Comparison of ENCODE assay signal across 8 cellular contexts in genomic region chr17:75288359-75288758, GRCh38. TPM values are rescaled to one million over a fixed set of nuclear protein-coding genes. Genes with fewer than 3 reads are reported as not detected.
DNase-seq lines count a peak whose midpoint lies in the region; TF ChIP-seq lines count a peak whose summit lies in the region.

No MANE protein-coding gene starts in this region.

- peaks cover 6% of the 10 kb centered on the region for H3K4me1 Mint-ChIP-seq in progenitor cell of endocrine pancreas (ENCODE audit: low read depth)

- H3K27me3 Mint-ChIP-seq in progenitor cell of endocrine pancreas, result no peaks in the 10 kb centered on the region

- TF ChIP-seq CTCF in Peyer's patch (IDR thresholded peaks at IDR 0.05), result no peak
- TF ChIP-seq CTCF in esophagus muscularis mucosa (IDR thresholded peaks at IDR 0.05), result no peak
- TF ChIP-seq CTCF in progenitor cell of endocrine pancreas (IDR thresholded peaks at IDR 0.05; ENCODE audit: unreplicated experiment), result no peak

- H3K4me3 ChIP-seq in Peyer's patch (peak overlapping the region; percentile 63 to 80 (median 77)), esophagus muscularis mucosa (peak overlapping the region; percentile 64 to 88 (median 74))

- peak overlapping the region; percentile 88 for H3K4me3 Mint-ChIP-seq in progenitor cell of endocrine pancreas (ENCODE audit: low read depth)

- no peaks in the 10 kb centered on the region for H3K9me3 Mint-ChIP-seq in progenitor cell of endocrine pancreas (ENCODE audit: low read depth)

- DNase-seq in Peyer's patch (no peak), esophagus muscularis mucosa (ENCODE audit: extremely low spot score) (no peak), progenitor cell of endocrine pancreas (ENCODE audit: low spot score, unreplicated experiment) (no peak), T1000 (lab: John Stamatoyannopoulos, UW) (no peak), COLO668 (lab: John Stamatoyannopoulos, UW; ENCODE audit: unreplicated experiment) (no peak), SK-N-DZ (ENCODE audit: low spot score) (no peak)
- no peak for DNase-seq in activated CD8-positive, alpha-beta memory T cell treated with anti-CD3 and anti-CD28 coated beads, Interleukin-2, amount 50 U/mL, for 48 hours

- peaks cover 2% of the 10 kb centered on the region for H3K36me3 Mint-ChIP-seq in progenitor cell of endocrine pancreas (ENCODE audit: insufficient read depth)

- no peak for TF ChIP-seq EP300 in esophagus muscularis mucosa (IDR thresholded peaks at IDR 0.05)

- 45% methylated on average over 2 of the region's 2 CpGs for WGBS in esophagus muscularis mucosa

- intact Hi-C loops in esophagus muscularis mucosa (cut with DNase I), result loop anchor here (10.0 kb wide), 1 partner anchor 226 kb away; the partner anchor contains the start of genes CASKIN2 and TSEN54

- H3K9ac ChIP-seq in ES-I3 (ENCODE audit: low read depth, low read length), result peak overlapping the region; percentile 79

- no peak for TF ChIP-seq POLR2A in Peyer's patch (IDR thresholded peaks at IDR 0.05)
- no peak for TF ChIP-seq POLR2A in esophagus muscularis mucosa (IDR thresholded peaks at IDR 0.05; ENCODE audit: low read depth)

- H3K27me3 ChIP-seq in Peyer's patch, result no peaks in the 10 kb centered on the region
- no peaks in the 10 kb centered on the region for H3K27me3 ChIP-seq in esophagus muscularis mucosa

- 0 out of 2 replicates have a peak, but pooled peaks cover 5% of the 10 kb centered on the region for H3K36me3 ChIP-seq in ES-I3 (ENCODE audit: insufficient read depth, low read length)
- peaks cover 0 to 10% (median 0%) of the 10 kb centered on the region in 3 donors for H3K36me3 ChIP-seq in Peyer's patch
- H3K36me3 ChIP-seq in esophagus muscularis mucosa, result peaks cover 3 to 27% (median 16%) of the 10 kb centered on the region in 4 donors

- H3K4me1 ChIP-seq in ES-I3 (ENCODE audit: insufficient read depth, low read length), result no peaks in the 10 kb centered on the region
- H3K4me1 ChIP-seq in Peyer's patch, result peaks cover 0 to 7% (median 0%) of the 10 kb centered on the region in 4 donors
- H3K4me1 ChIP-seq in esophagus muscularis mucosa, result peaks cover 9 to 17% (median 14%) of the 10 kb centered on the region in 4 donors

- peak overlapping the region; percentile 70 for H3K27ac Mint-ChIP-seq in progenitor cell of endocrine pancreas

- H3K9me3 ChIP-seq in ES-I3 (ENCODE audit: control insufficient read depth, insufficient read depth, low read length) (no peaks in the 10 kb centered on the region), Peyer's patch (no peaks in the 10 kb centered on the region), esophagus muscularis mucosa (no peaks in the 10 kb centered on the region)

- H3K27ac ChIP-seq in Peyer's patch (peak overlapping the region; percentile 92 to 96 (median 93)), esophagus muscularis mucosa (replicated peaks in 1 of 4) (peak overlapping the region; percentile 85 to 96 (median 89))

RNA-seq across cellular contexts. Expression of gene SLC25A19, which starts 0.9 kb away (rescaled TPM):
- total RNA-seq in Peyer's patch (10 to 100 TPM in 3 of 4 donors, 1 to 10 TPM in 1; 8.2 to 24.8 (median 17.0) TPM), esophagus muscularis mucosa (10 to 100 TPM in 3 of 4 donors, 1 to 10 TPM in 1; 9.6 to 17.5 (median 15.2) TPM), progenitor cell of endocrine pancreas (14.1 and 18.4 TPM in 2 replicates)
- 30.2 and 36.1 TPM in 2 replicates for polyA plus RNA-seq in SK-N-DZ (2014; cell fraction: cytosol; rRNA removed)
- polyA plus RNA-seq in SK-N-DZ (2014; cell fraction: nucleus; rRNA removed), result 42.9 and 54.7 TPM in 2 replicates

RNA-seq across cellular contexts. Expression of gene MIF4GD, which starts 17.3 kb away (rescaled TPM):
- total RNA-seq in Peyer's patch (10 to 100 TPM; 14.5 to 35.5 (median 18.9) TPM), esophagus muscularis mucosa (10 to 100 TPM; 42.4 to 52.0 (median 44.8) TPM), progenitor cell of endocrine pancreas (14.8 and 16.3 TPM in 2 replicates)
- polyA plus RNA-seq in SK-N-DZ (2014; cell fraction: cytosol; rRNA removed), result 31.4 and 37.6 TPM in 2 replicates
- polyA plus RNA-seq in SK-N-DZ (2014; cell fraction: nucleus; rRNA removed), result 26.0 and 29.8 TPM in 2 replicates

RNA-seq across cellular contexts. Expression of gene MRPS7, which starts 26.7 kb away (rescaled TPM):
- total RNA-seq in Peyer's patch, result 10 to 100 TPM; 23.9 to 53.6 (median 45.3) TPM
- total RNA-seq in esophagus muscularis mucosa, result 10 to 100 TPM; 37.8 to 40.6 (median 39.1) TPM
- 55.2 and 59.2 TPM in 2 replicates for total RNA-seq in progenitor cell of endocrine pancreas
- 99.8 and 115 TPM in 2 replicates for polyA plus RNA-seq in SK-N-DZ (2014; cell fraction: cytosol; rRNA removed)
- polyA plus RNA-seq in SK-N-DZ (2014; cell fraction: nucleus; rRNA removed), result 55.9 and 80.9 TPM in 2 replicates

RNA-seq across cellular contexts. Expression of gene GGA3, which starts 27.0 kb away (rescaled TPM):
- total RNA-seq in Peyer's patch (100 to 1,000 TPM in 1 of 4 donors, 10 to 100 TPM in 3; 34.0 to 153 (median 77.0) TPM), esophagus muscularis mucosa (10 to 100 TPM; 14.6 to 31.4 (median 21.2) TPM), progenitor cell of endocrine pancreas (66.8 and 68.1 TPM in 2 replicates)
- 27.0 and 29.3 TPM in 2 replicates for polyA plus RNA-seq in SK-N-DZ (2014; cell fraction: cytosol; rRNA removed)
- polyA plus RNA-seq in SK-N-DZ (2014; cell fraction: nucleus; rRNA removed), result 144 and 155 TPM in 2 replicates
